In the genomic region with DNA sequence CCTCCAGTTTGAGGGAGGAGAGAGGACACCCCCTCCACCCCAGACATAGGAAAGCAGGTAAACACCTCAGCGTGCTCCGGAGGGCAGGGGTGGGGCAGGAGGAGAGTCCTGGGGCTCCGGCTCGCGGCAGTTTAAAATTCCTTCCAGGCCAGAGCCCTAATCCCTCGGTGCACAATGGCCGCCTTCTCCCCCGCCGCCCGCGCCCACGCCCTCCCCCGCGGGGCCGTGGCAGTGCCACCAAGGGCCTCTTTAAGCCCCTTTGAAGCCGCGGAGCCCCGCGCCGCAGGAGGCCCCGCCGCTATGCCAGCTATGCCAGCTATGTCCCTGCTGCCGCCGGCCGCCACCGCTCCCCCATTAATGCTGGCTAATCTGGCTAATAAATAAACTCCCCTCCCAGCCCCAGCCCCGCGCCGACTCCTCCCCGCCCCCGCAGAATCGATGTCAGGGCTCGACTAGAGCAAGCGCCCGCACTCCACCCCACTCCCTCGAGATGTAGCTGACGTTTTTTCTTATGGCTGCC, we compare ENCODE assay signal across 8 cellular contexts.
DNase-seq lines count a peak whose midpoint lies in the region; ATAC-seq and TF ChIP-seq lines count a peak whose summit lies in the region.

No MANE protein-coding gene starts in this region.

- no peaks in the 10 kb centered on the region for H3K27me3 ChIP-seq in GM23248 (replicated peaks; ENCODE audit: insufficient read depth)
- H3K27me3 ChIP-seq in SJCRH30: no peaks in the 10 kb centered on the region
- no peaks in the 10 kb centered on the region for H3K27me3 ChIP-seq in fibroblast of lung (ENCODE audit: control insufficient read depth, insufficient read depth, low read length)
- no peaks in the 10 kb centered on the region for H3K27me3 ChIP-seq in psoas muscle (ENCODE audit: insufficient read depth in 3 of 3, low read length in 2 of 3)

- H3K9ac ChIP-seq in GM23248 (peak overlapping the region; percentile 67), fibroblast of lung (ENCODE audit: insufficient read depth, low read length) (no peak overlapping the region)

- H3K9me2 ChIP-seq in GM23248 (ENCODE audit: insufficient read depth): no peaks in the 10 kb centered on the region

- H3K9me3 ChIP-seq in GM23248 (ENCODE audit: low read depth) (no peaks in the 10 kb centered on the region), SJCRH30 (replicated peaks) (no peaks in the 10 kb centered on the region), fibroblast of lung (ENCODE audit: control insufficient read depth, insufficient read depth, low read depth, low read length) (no peaks in the 10 kb centered on the region), psoas muscle (no peaks in the 10 kb centered on the region)

- H3K27ac ChIP-seq in GM23248 (no peak overlapping the region), SJCRH30 (no peak overlapping the region), fibroblast of lung (ENCODE audit: insufficient read depth, low read length) (no peak overlapping the region), psoas muscle (peak overlapping the region; percentile 81)

- H3K4me1 ChIP-seq in GM23248 (ENCODE audit: insufficient read depth) (peaks cover 12% of the 10 kb centered on the region; the same call in 1 of the 2 replicates), SJCRH30 (peaks cover 12% of the 10 kb centered on the region), fibroblast of lung (ENCODE audit: control insufficient read depth, extremely low read depth, insufficient read depth, low read length) (peaks cover 20% of the 10 kb centered on the region), psoas muscle (peaks cover 46% of the 10 kb centered on the region)

- peaks cover 4% of the 10 kb centered on the region for H3F3A ChIP-seq in GM23248 (ENCODE audit: insufficient read depth)

- H3K36me3 ChIP-seq in GM23248 (ENCODE audit: low read depth): no peaks in the 10 kb centered on the region
- H3K36me3 ChIP-seq in SJCRH30: no peaks in the 10 kb centered on the region
- no peaks in the 10 kb centered on the region for H3K36me3 ChIP-seq in fibroblast of lung (ENCODE audit: control insufficient read depth, insufficient read depth, low read length)
- H3K36me3 ChIP-seq in psoas muscle (ENCODE audit: insufficient read depth in 1 of 2, low read depth in 1 of 2): no peaks in the 10 kb centered on the region

- in situ Hi-C loops in GM23248 (cut with MboI): no loop called here

- H3K79me2 ChIP-seq in GM23248 (ENCODE audit: insufficient read depth) (no peaks in the 10 kb centered on the region), fibroblast of lung (ENCODE audit: control insufficient read depth, insufficient read depth, low read length) (no peaks in the 10 kb centered on the region)

- H3K4me2 ChIP-seq in GM23248 (ENCODE audit: unreplicated experiment) (peak overlapping the region; percentile 75), fibroblast of lung (ENCODE audit: extremely low read depth, insufficient read depth, low read length) (peak overlapping the region; percentile 71)

- H4K20me1 ChIP-seq in GM23248 (ENCODE audit: insufficient read depth) (no peaks in the 10 kb centered on the region), fibroblast of lung (ENCODE audit: control insufficient read depth, extremely low read depth, insufficient read depth, low read length) (no peaks in the 10 kb centered on the region)

- WGBS in GM23248 (ENCODE audit: low coverage in 1 of 2, low lambda C conversion rate in 2 of 2, missing lambda C conversion rate in 2 of 2), 2 experiments: 13 to 16% methylated on average over 15 to 37 of the region's 37 CpGs
- WGBS in psoas muscle, 3 donors: 3 to 5% (median 3%) methylated on average over 31 to 37 of the region's 37 CpGs

- ATAC-seq in psoas muscle (peak in 1 of 4 donors; percentile 2), HG03095 (IDR thresholded peaks at IDR 0.05; ENCODE audit: unreplicated experiment) (no peak)

- H3K4me3 ChIP-seq in GM23248 (peak overlapping the region; percentile 69), SJCRH30 (peak overlapping the region; percentile 37), fibroblast of lung (replicated peaks in 1 of 4; ENCODE audit: control extremely low read depth in 1 of 4, insufficient read depth in 1 of 4, low read depth in 3 of 4, low read length in 4 of 4) (peak overlapping the region in 2 of 4 experiments; percentile 16 to 42), psoas muscle (peak overlapping the region; percentile 62)

- TF ChIP-seq CTCF in fibroblast of lung (conservative IDR thresholded peaks at IDR 0.05 in 1 of 2, IDR thresholded peaks at IDR 0.05 in 1 of 2; ENCODE audit: low read depth in 1 of 2, low read length in 2 of 2): no peak
- no peak for TF ChIP-seq CTCF in psoas muscle (IDR thresholded peaks at IDR 0.05)

- intact Hi-C loops in psoas muscle (cut with DNase I): loop anchor here (5.0 kb wide), 1 partner anchor 70 kb away; no protein-coding TSS in a partner anchor

- peak; percentile 67 for DNase-seq in GM23248
- DNase-seq in SJCRH30: no peak
- DNase-seq in fibroblast of lung (ENCODE audit: low read depth in 2 of 2): no peak
- DNase-seq in psoas muscle: no peak
- DNase-seq in NCI-H2107 (lab: John Stamatoyannopoulos, UW): no peak
- DNase-seq in NOMO-1 treated with DMSO at 0.1 percent for 48 hours (lab: John Stamatoyannopoulos, UW; ENCODE audit: unreplicated experiment): no peak
- DNase-seq in dermis blood vessel endothelial cell: no peak

- H2AFZ ChIP-seq in GM23248 (peak overlapping the region; percentile 81), fibroblast of lung (ENCODE audit: low read length) (peak overlapping the region; percentile 53)
